In the genomic region with DNA sequence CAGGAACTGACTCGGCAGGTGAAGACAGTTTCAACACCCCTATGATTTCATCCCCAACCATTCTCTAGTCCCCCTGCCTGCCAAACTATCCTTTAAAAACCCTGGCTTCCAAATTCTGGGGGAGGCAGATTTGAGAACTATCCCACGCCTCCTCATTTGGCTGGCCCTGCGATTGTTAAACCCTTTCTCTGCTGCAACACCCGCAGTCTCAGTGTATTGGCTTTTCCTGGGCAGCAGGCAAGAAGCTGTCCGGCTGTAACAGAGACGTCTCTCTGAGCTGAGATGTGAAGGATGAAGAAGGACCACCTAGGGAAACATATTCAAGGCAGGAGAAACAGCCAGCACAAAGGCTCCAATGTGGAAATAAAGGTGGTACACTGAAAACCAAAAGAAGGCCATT, we compare ENCODE assay signal across 25 cellular contexts. TPM values are rescaled to one million over a fixed set of nuclear protein-coding genes. Genes with fewer than 3 reads are reported as not detected.
DNase-seq lines count a peak whose midpoint lies in the region; ATAC-seq, FAIRE-seq and TF ChIP-seq lines count a peak whose summit lies in the region.
"Had no signal": no experiment of that assay in that cellular context is flagged by ENCODE, and none has a peak within 500 bp of the region (broad histone marks: within the 10 kb centered on the region; RNA-seq: fewer than 3 reads in every experiment).

No MANE protein-coding gene starts in this region.

- no peak for TF ChIP-seq CTCF in K562 (IDR thresholded peaks at IDR 0.05 in 2 of 3, conservative IDR thresholded peaks at IDR 0.05 in 1 of 3; ENCODE audit: insufficient read depth in 2 of 3, low read depth in 1 of 3, low read length in 3 of 3)

- H3K9ac ChIP-seq in K562 (ENCODE audit: insufficient read depth in 1 of 2, low read depth in 2 of 2, low read length in 2 of 2) = no peak overlapping the region

- CTCF ChIA-PET in K562 (lab: Yijun Ruan, JAX; ENCODE audit: low intra/inter-chr PET ratio) = no interaction called here

- in situ Hi-C loops in K562 (cut with MboI) = no loop called here

- peaks cover 8% of the 10 kb centered on the region for H3K4me1 Mint-ChIP-seq in activated T-cell treated with anti-CD3 and anti-CD28 coated beads, Interleukin-2, amount 50 U/mL, for 72 hours (ENCODE audit: low read depth)
- H3K4me1 Mint-ChIP-seq in stimulated activated naive B cell treated with anti-CD40 and anti-IgM and Interleukin-4, amounts not matched to agents 10 μg/mL and 1 μg/mL and 100 μg/mL, for 72 hours = peaks cover 12 to 38% of the 10 kb centered on the region in 2 donors

- no peaks in the 10 kb centered on the region for H3K9me1 ChIP-seq in K562 (ENCODE audit: control insufficient read depth, insufficient read depth, low read length)

- no peak overlapping the region for H3K27ac ChIP-seq in K562 (ENCODE audit: extremely low read depth, low read depth, low read length)
- H3K27ac ChIP-seq: coronary artery, skin epidermis, stomach, tibial nerve had no signal

- H3K27me3 ChIP-seq in K562 (ENCODE audit: control insufficient read depth in 2 of 2, insufficient read depth in 2 of 2, low read length in 2 of 2) = no peaks in the 10 kb centered on the region
- H3K27me3 ChIP-seq: stomach, tibial nerve had no signal

- no TSS peak for BruUV-seq in K562 (replicated peaks; lab: Mats Ljungman, UMichigan)

- ATAC-seq in activated T-cell treated with anti-CD3 and anti-CD28 coated beads, Interleukin-2, amount 50 U/mL, for 72 hours (replicated peaks in 1 of 2) = no peak
- no peak for ATAC-seq in K562
- ATAC-seq in stimulated activated naive B cell treated with anti-CD40 and anti-IgM and Interleukin-4, amounts not matched to agents 10 μg/mL and 1 μg/mL and 100 μg/mL, for 72 hours (replicated peaks) = no peak
- ATAC-seq: PC-3, Right ventricle myocardium inferior, SK-N-SH treated with all-trans-retinoic acid at 6 μM for 48 hours had no signal

- H3K36me3 Mint-ChIP-seq in activated T-cell treated with anti-CD3 and anti-CD28 coated beads, Interleukin-2, amount 50 U/mL, for 72 hours (ENCODE audit: insufficient read depth in 2 of 2) = peaks cover 23 to 47% of the 10 kb centered on the region in 2 donors
- peaks cover 68 to 69% of the 10 kb centered on the region in 2 donors for H3K36me3 Mint-ChIP-seq in stimulated activated naive B cell treated with anti-CD40 and anti-IgM and Interleukin-4, amounts not matched to agents 10 μg/mL and 1 μg/mL and 100 μg/mL, for 72 hours

- no peak overlapping the region for H2AFZ ChIP-seq in K562 (ENCODE audit: low read depth, low read length)

- intact Hi-C loops in K562 (cut with micrococcal nuclease) = no loop called here

- H3K4me3 ChIP-seq in K562 = no peak overlapping the region
- H3K4me3 ChIP-seq: coronary artery, skin epidermis, stomach, tibial nerve had no signal

- peak overlapping the region; percentile 8 for H3K27ac Mint-ChIP-seq in activated T-cell treated with anti-CD3 and anti-CD28 coated beads, Interleukin-2, amount 50 U/mL, for 72 hours
- H3K27ac Mint-ChIP-seq in stimulated activated naive B cell treated with anti-CD40 and anti-IgM and Interleukin-4, amounts not matched to agents 10 μg/mL and 1 μg/mL and 100 μg/mL, for 72 hours = peak overlapping the region; percentile 75
- H3K27ac Mint-ChIP-seq: mesothelial cell of epicardium had no signal

- TF ChIP-seq EP300 in K562 (IDR thresholded peaks at IDR 0.05; ENCODE audit: low read length) = no peak

- no peak for FAIRE-seq in K562 (lab: Jason Lieb, UNC)
- FAIRE-seq: keratinocyte had no signal

- TF ChIP-seq POLR2A in K562 (conservative IDR thresholded peaks at IDR 0.05) = no peak

- H3K27me3 Mint-ChIP-seq in activated T-cell treated with anti-CD3 and anti-CD28 coated beads, Interleukin-2, amount 50 U/mL, for 72 hours (ENCODE audit: low read depth) = no peaks in the 10 kb centered on the region
- no peaks in the 10 kb centered on the region for H3K27me3 Mint-ChIP-seq in stimulated activated naive B cell treated with anti-CD40 and anti-IgM and Interleukin-4, amounts not matched to agents 10 μg/mL and 1 μg/mL and 100 μg/mL, for 72 hours
- H3K27me3 Mint-ChIP-seq: B cell, naive B cell had no signal

- no peak for DNase-seq in activated T-cell treated with anti-CD3 and anti-CD28 coated beads, Interleukin-2, amount 50 U/mL, for 72 hours
- no peak for DNase-seq in activated T-cell treated with anti-CD3 and anti-CD28 coated beads, Interleukin-2, amount 50 U/mL, for 1 hour
- no peak for DNase-seq in K562 (ENCODE audit: extremely low read depth in 1 of 4, low spot score in 3 of 4)
- no peak for DNase-seq in stimulated activated naive B cell treated with anti-CD40 and anti-IgM and Interleukin-4, amounts not matched to agents 10 μg/mL and 1 μg/mL and 100 μg/mL, for 72 hours
- no peak for DNase-seq in NCI-H345 treated with DMSO at 0.1 percent for 48 hours (lab: John Stamatoyannopoulos, UW; ENCODE audit: unreplicated experiment)
- DNase-seq in NCI-H1417 (lab: John Stamatoyannopoulos, UW) = no peak
- DNase-seq: activated naive CD4-positive, alpha-beta T cell treated with anti-CD3 and anti-CD28 coated beads, Interleukin-2, amount 50 U/mL, for 16 hours; aorta; DMS53; effector memory CD4-positive, alpha-beta T cell; GOT3; naive B cell; NCI-H1694 treated with DMSO at 0.1 percent for 48 hours; NCI-H524; NK-92 treated with Interleukin-12 subunit alpha and Interleukin-12 subunit beta, amount 100 ng/mL, for 24 hours; PC-3; stomach had no signal

- no peak overlapping the region for H3K4me3 Mint-ChIP-seq in activated T-cell treated with anti-CD3 and anti-CD28 coated beads, Interleukin-2, amount 50 U/mL, for 72 hours
- H3K4me3 Mint-ChIP-seq in stimulated activated naive B cell treated with anti-CD40 and anti-IgM and Interleukin-4, amounts not matched to agents 10 μg/mL and 1 μg/mL and 100 μg/mL, for 72 hours = no peak overlapping the region
- H3K4me3 Mint-ChIP-seq: B cell, mesothelial cell of epicardium, naive B cell had no signal

- peaks cover 0 to 23% of the 10 kb centered on the region in 2 experiments; a peak in 4 of 5 replicates for H3K4me1 ChIP-seq in K562 (replicated peaks in 1 of 2; ENCODE audit: control insufficient read depth in 2 of 2, insufficient read depth in 2 of 2, low read length in 2 of 2)

- POLR2A ChIA-PET in K562 (lab: Yijun Ruan, JAX) = interaction anchor here (0.6 to 1.1 kb wide), 2 partner anchors 8 to 48 kb away, joined by 3 read pairs; no protein-coding TSS in a partner anchor

- H4K20me1 ChIP-seq in K562 (replicated peaks; ENCODE audit: control insufficient read depth, insufficient read depth, low read length) = no peaks in the 10 kb centered on the region

- WGBS in K562 (ENCODE audit: insufficient coverage, low coverage, missing lambda C conversion rate) = 91% methylated on average over 6 of the region's 6 CpGs

- no peak overlapping the region for H3K4me2 ChIP-seq in K562 (ENCODE audit: insufficient read depth, low read length)

- peaks cover 13% of the 10 kb centered on the region for H3K79me2 ChIP-seq in K562 (ENCODE audit: control insufficient read depth, insufficient read depth, low read length)

- peaks cover 4% of the 10 kb centered on the region for H3K9me3 ChIP-seq in K562 (replicated peaks; ENCODE audit: control insufficient read depth, insufficient read depth, low read depth, low read length)

- H3K9me3 Mint-ChIP-seq in activated T-cell treated with anti-CD3 and anti-CD28 coated beads, Interleukin-2, amount 50 U/mL, for 72 hours = peaks cover 0 to 2% of the 10 kb centered on the region in 2 donors
- peaks cover 0 to 11% of the 10 kb centered on the region in 2 donors for H3K9me3 Mint-ChIP-seq in stimulated activated naive B cell treated with anti-CD40 and anti-IgM and Interleukin-4, amounts not matched to agents 10 μg/mL and 1 μg/mL and 100 μg/mL, for 72 hours

- no peak for TF ChIP-seq RAD21 in K562 (CRISPR knock-in tag; conservative IDR thresholded peaks at IDR 0.05 in 1 of 2, IDR thresholded peaks at IDR 0.05 in 1 of 2)

- H3K36me3 ChIP-seq in K562 (ENCODE audit: control insufficient read depth, insufficient read depth, low read length) = peaks cover 79% of the 10 kb centered on the region

RNA-seq across cellular contexts. Expression of a gene that starts 6.6 kb away (rescaled TPM):
- 10 to 100 TPM; 74.4 to 75.6 TPM for total RNA-seq in activated T-cell treated with anti-CD3 and anti-CD28 coated beads, Interleukin-2, amount 50 U/mL, for 72 hours
- 18.9 and 41.8 TPM in 2 replicates for total RNA-seq in K562 (2011; cell fraction: chromatin; rRNA removed; ENCODE audit: low replicate concordance)
- total RNA-seq in K562 (2011; cell fraction: nucleolus; rRNA removed) = 25.3 and 31.9 TPM in 2 replicates
- 19.5 and 22.4 TPM in 2 replicates for total RNA-seq in K562 (2011; cell fraction: nucleoplasm; rRNA removed)
- total RNA-seq in K562 (2014; rRNA removed) (13.0 and 16.0 TPM in 2 replicates), K562 (2014; rRNA removed; fragmentation: Illumina TruSeq; extraction: Trizol) (6.4 and 8.2 TPM in 2 replicates), K562 (2015; rRNA removed; fragmentation: Illumina TruSeq; extraction: Trizol) (16.8 and 17.0 TPM in 2 replicates), K562 (2021) (17.3 and 18.7 TPM in 2 replicates)
- polyA plus RNA-seq in K562 (2011; rRNA removed) (23.0 and 23.7 TPM in 2 replicates), K562 (2014; fragmentation: Illumina TruSeq; extraction: Trizol) (14.5 and 15.6 TPM in 2 replicates), K562 (2014; fragmentation: Nextera tagmentation; extraction: Ambion mirVana) (under 1 TPM; 0.13 to 0.20 TPM), K562 (2014; rRNA removed) (16.4 and 19.0 TPM in 2 replicates)
- 30.5 and 46.9 TPM in 2 replicates for polyA plus RNA-seq in K562 (2011; cell fraction: cytosol; rRNA removed)
- 51.3 and 78.0 TPM in 2 replicates for polyA plus RNA-seq in K562 (2011; cell fraction: nucleus; rRNA removed)
- 13.2 and 13.7 TPM in 2 replicates for polyA plus RNA-seq in K562 (2012)
- 5.5 and 6.3 TPM in 2 replicates for polyA minus RNA-seq in K562 (2011; rRNA and poly(A)+ RNA removed)
- polyA minus RNA-seq in K562 (2011; cell fraction: cytosol; rRNA and poly(A)+ RNA removed) = 3.5 and 5.2 TPM in 2 replicates
- 10.4 and 11.2 TPM in 2 replicates for polyA minus RNA-seq in K562 (2011; cell fraction: nucleus; rRNA and poly(A)+ RNA removed)

RNA-seq across cellular contexts. Expression of a gene that starts 15.4 kb away (rescaled TPM):
- total RNA-seq in activated T-cell treated with anti-CD3 and anti-CD28 coated beads, Interleukin-2, amount 50 U/mL, for 72 hours = 10 to 100 TPM; 37.7 to 41.9 TPM
- 1.9 and 7.3 TPM in 2 replicates for total RNA-seq in K562 (2011; cell fraction: chromatin; rRNA removed; ENCODE audit: low replicate concordance)
- total RNA-seq in K562 (2011; cell fraction: nucleolus; rRNA removed) = 7.1 and 11.2 TPM in 2 replicates
- total RNA-seq in K562 (2011; cell fraction: nucleoplasm; rRNA removed) = 3.7 and 5.5 TPM in 2 replicates
- total RNA-seq in K562 (2014; rRNA removed) (33.2 and 56.5 TPM in 2 replicates), K562 (2014; rRNA removed; fragmentation: Illumina TruSeq; extraction: Trizol) (15.1 and 22.6 TPM in 2 replicates), K562 (2015; rRNA removed; fragmentation: Illumina TruSeq; extraction: Trizol) (38.7 and 39.0 TPM in 2 replicates), K562 (2021) (67.6 and 71.8 TPM in 2 replicates)
- polyA plus RNA-seq in K562 (2011; rRNA removed) (37.2 and 44.6 TPM in 2 replicates), K562 (2014; fragmentation: Illumina TruSeq; extraction: Trizol) (68.8 and 76.7 TPM in 2 replicates), K562 (2014; fragmentation: Nextera tagmentation; extraction: Ambion mirVana) (10 to 100 TPM; 10.1 to 38.9 TPM), K562 (2014; rRNA removed) (58.1 and 73.2 TPM in 2 replicates)
- 48.4 and 109 TPM in 2 replicates for polyA plus RNA-seq in K562 (2011; cell fraction: cytosol; rRNA removed)
- polyA plus RNA-seq in K562 (2011; cell fraction: nucleus; rRNA removed) = 29.2 and 57.2 TPM in 2 replicates
- polyA plus RNA-seq in K562 (2012) = 69.4 and 83.0 TPM in 2 replicates
- polyA minus RNA-seq in K562 (2011; rRNA and poly(A)+ RNA removed) = 10.3 and 14.5 TPM in 2 replicates
- 11.4 and 13.5 TPM in 2 replicates for polyA minus RNA-seq in K562 (2011; cell fraction: cytosol; rRNA and poly(A)+ RNA removed)
- polyA minus RNA-seq in K562 (2011; cell fraction: nucleus; rRNA and poly(A)+ RNA removed) = 1.2 and 2.1 TPM in 2 replicates

RNA-seq across cellular contexts. Expression of a gene that starts 24.0 kb away (rescaled TPM):
- total RNA-seq in activated T-cell treated with anti-CD3 and anti-CD28 coated beads, Interleukin-2, amount 50 U/mL, for 72 hours = 10 to 100 TPM; 28.1 to 30.5 TPM
- 24.9 and 89.8 TPM in 2 replicates for total RNA-seq in K562 (2011; cell fraction: chromatin; rRNA removed; ENCODE audit: low replicate concordance)
- 90.4 and 100 TPM in 2 replicates for total RNA-seq in K562 (2011; cell fraction: nucleolus; rRNA removed)
- total RNA-seq in K562 (2011; cell fraction: nucleoplasm; rRNA removed) = 52.6 and 55.0 TPM in 2 replicates
- total RNA-seq in K562 (2014; rRNA removed) = 25.5 and 47.2 TPM in 2 replicates
- 2.8 and 6.6 TPM in 2 replicates for total RNA-seq in K562 (2014; rRNA removed; fragmentation: Illumina TruSeq; extraction: Trizol)
- total RNA-seq in K562 (2015; rRNA removed; fragmentation: Illumina TruSeq; extraction: Trizol) = 17.2 and 19.0 TPM in 2 replicates
- 43.1 and 47.1 TPM in 2 replicates for total RNA-seq in K562 (2021)
- polyA plus RNA-seq in K562 (2011; rRNA removed) = 14.0 and 19.4 TPM in 2 replicates
- 30.0 and 73.0 TPM in 2 replicates for polyA plus RNA-seq in K562 (2011; cell fraction: cytosol; rRNA removed)
- polyA plus RNA-seq in K562 (2011; cell fraction: nucleus; rRNA removed) = 34.4 and 63.8 TPM in 2 replicates
- polyA plus RNA-seq in K562 (2012) = 26.5 and 52.2 TPM in 2 replicates
- 15.4 and 34.0 TPM in 2 replicates for polyA plus RNA-seq in K562 (2014; fragmentation: Illumina TruSeq; extraction: Trizol)
- 1 to 10 TPM; 2.6 to 3.4 TPM for polyA plus RNA-seq in K562 (2014; fragmentation: Nextera tagmentation; extraction: Ambion mirVana)
- 26.0 and 42.6 TPM in 2 replicates for polyA plus RNA-seq in K562 (2014; rRNA removed)
- 7.5 and 10.6 TPM in 2 replicates for polyA minus RNA-seq in K562 (2011; rRNA and poly(A)+ RNA removed)
- polyA minus RNA-seq in K562 (2011; cell fraction: cytosol; rRNA and poly(A)+ RNA removed) = 30.9 and 50.2 TPM in 2 replicates
- polyA minus RNA-seq in K562 (2011; cell fraction: nucleus; rRNA and poly(A)+ RNA removed) = 24.7 and 25.8 TPM in 2 replicates

RNA-seq across cellular contexts. Expression of a gene that starts 37.7 kb away (rescaled TPM):
- total RNA-seq in activated T-cell treated with anti-CD3 and anti-CD28 coated beads, Interleukin-2, amount 50 U/mL, for 72 hours = 1 to 10 TPM; 4.4 to 6.4 TPM
- 4.2 and 9.4 TPM in 2 replicates for total RNA-seq in K562 (2011; cell fraction: chromatin; rRNA removed; ENCODE audit: low replicate concordance)
- total RNA-seq in K562 (2011; cell fraction: nucleolus; rRNA removed) = 7.7 and 10.1 TPM in 2 replicates
- total RNA-seq in K562 (2011; cell fraction: nucleoplasm; rRNA removed) = 4.3 and 4.5 TPM in 2 replicates
- total RNA-seq in K562 (2014; rRNA removed) (2.5 and 3.1 TPM in 2 replicates), K562 (2014; rRNA removed; fragmentation: Illumina TruSeq; extraction: Trizol) (0.80 and 1.2 TPM in 2 replicates), K562 (2015; rRNA removed; fragmentation: Illumina TruSeq; extraction: Trizol) (0.58 and 1.3 TPM in 2 replicates), K562 (2021) (3.0 and 3.7 TPM in 2 replicates)
- polyA plus RNA-seq in K562 (2011; rRNA removed) (1.2 and 1.6 TPM in 2 replicates), K562 (2014; fragmentation: Illumina TruSeq; extraction: Trizol) (0.82 and 1.2 TPM in 2 replicates), K562 (2014; fragmentation: Nextera tagmentation; extraction: Ambion mirVana) (under 1 TPM; 0.18 to 0.41 TPM), K562 (2014; rRNA removed) (4.3 and 4.8 TPM in 2 replicates)
- polyA plus RNA-seq in K562 (2011; cell fraction: cytosol; rRNA removed) = 1.8 and 2.2 TPM in 2 replicates
- 12.7 and 14.3 TPM in 2 replicates for polyA plus RNA-seq in K562 (2011; cell fraction: nucleus; rRNA removed)
- 1.7 and 5.0 TPM in 2 replicates for polyA plus RNA-seq in K562 (2012)
- polyA minus RNA-seq in K562 (2011; rRNA and poly(A)+ RNA removed) = 0.75 TPM in 1 of 2 replicates, not detected in the other
- polyA minus RNA-seq in K562 (2011; cell fraction: cytosol; rRNA and poly(A)+ RNA removed) = 3.0 TPM in 1 of 2 replicates, not detected in the other
- 2.6 TPM in 2 replicates for polyA minus RNA-seq in K562 (2011; cell fraction: nucleus; rRNA and poly(A)+ RNA removed)
- total RNA-seq: Right ventricle myocardium inferior had no signal

RNA-seq across cellular contexts. Expression of a gene that starts 38.4 kb away (rescaled TPM):
- 10 to 100 TPM; 11.1 to 14.4 TPM for total RNA-seq in activated T-cell treated with anti-CD3 and anti-CD28 coated beads, Interleukin-2, amount 50 U/mL, for 72 hours
- 0.51 and 0.69 TPM in 2 replicates for total RNA-seq in K562 (2011; cell fraction: chromatin; rRNA removed; ENCODE audit: low replicate concordance)
- 0.50 and 1.1 TPM in 2 replicates for total RNA-seq in K562 (2011; cell fraction: nucleolus; rRNA removed)
- total RNA-seq in K562 (2011; cell fraction: nucleoplasm; rRNA removed) = not detected in 2 replicates
- total RNA-seq in K562 (2014; rRNA removed) (0.16 and 0.23 TPM in 2 replicates), K562 (2014; rRNA removed; fragmentation: Illumina TruSeq; extraction: Trizol) (0.07 TPM in 1 of 2 replicates, not detected in the other), K562 (2015; rRNA removed; fragmentation: Illumina TruSeq; extraction: Trizol) (0.04 TPM in 1 of 2 replicates, not detected in the other), K562 (2021) (0.40 and 0.51 TPM in 2 replicates)
- polyA plus RNA-seq in K562 (2011; rRNA removed) (0.14 and 0.27 TPM in 2 replicates), K562 (2014; fragmentation: Illumina TruSeq; extraction: Trizol) (0.24 and 0.28 TPM in 2 replicates), K562 (2014; fragmentation: Nextera tagmentation; extraction: Ambion mirVana) (under 1 TPM in 1 of 2 experiments, not detected in 1; 0.13 TPM), K562 (2014; rRNA removed) (0.13 TPM in 1 of 2 replicates, not detected in the other)
- 0.19 TPM in 2 replicates for polyA plus RNA-seq in K562 (2011; cell fraction: cytosol; rRNA removed)
- polyA plus RNA-seq in K562 (2011; cell fraction: nucleus; rRNA removed) = 0.21 and 0.33 TPM in 2 replicates
- polyA plus RNA-seq in K562 (2012) = 0.73 and 1.6 TPM in 2 replicates
- 0.06 TPM in 1 of 2 replicates, not detected in the other for polyA minus RNA-seq in K562 (2011; rRNA and poly(A)+ RNA removed)
- polyA minus RNA-seq in K562 (2011; cell fraction: cytosol; rRNA and poly(A)+ RNA removed) = 0.64 TPM in 1 of 2 replicates, not detected in the other
- not detected in 2 replicates for polyA minus RNA-seq in K562 (2011; cell fraction: nucleus; rRNA and poly(A)+ RNA removed)
